Comparison of ENCODE assay signal across 11 cellular contexts in genomic region chr6:28802417-28803336, GRCh38.
DNase-seq lines count a peak whose midpoint lies in the region; ATAC-seq and TF ChIP-seq lines count a peak whose summit lies in the region.
"Had no signal": no experiment of that assay in that cellular context is flagged by ENCODE, and none has a peak within 500 bp of the region (broad histone marks: within the 10 kb centered on the region; RNA-seq: fewer than 3 reads in every experiment).

No MANE protein-coding gene starts in this region.

- H3K4me3 ChIP-seq in BE2C (ENCODE audit: low read depth, low read length) (peak overlapping the region; percentile 75), H7 (ENCODE audit: insufficient read depth, low read depth, low read length) (peak overlapping the region; percentile 39), epithelial cell of proximal tubule (ENCODE audit: low read depth, low read length) (peak overlapping the region; percentile 3), OCI-LY7 (ENCODE audit: low read depth, low read length, poor library complexity, severe bottlenecking) (no peak overlapping the region)
- H3K4me3 ChIP-seq: cardiac muscle cell, upper lobe of right lung had no signal

- H3K36me3 ChIP-seq in BE2C (no peaks in the 10 kb centered on the region), H7 (replicated peaks; ENCODE audit: control insufficient read depth, insufficient read depth, low read length) (no peaks in the 10 kb centered on the region), OCI-LY7 (ENCODE audit: insufficient read depth, low read length) (no peaks in the 10 kb centered on the region)
- H3K36me3 ChIP-seq: cardiac muscle cell, upper lobe of right lung had no signal

- TF ChIP-seq CTCF in BE2C (IDR thresholded peaks at IDR 0.05; ENCODE audit: low read depth, low read length) (no peak), epithelial cell of proximal tubule (conservative IDR thresholded peaks at IDR 0.05; ENCODE audit: low read depth, low read length) (no peak), OCI-LY7 (conservative IDR thresholded peaks at IDR 0.05; ENCODE audit: low read length) (no peak)

- H2AFZ ChIP-seq in OCI-LY7 (ENCODE audit: low read length): no peak overlapping the region

- H3K27me3 ChIP-seq in BE2C: no peaks in the 10 kb centered on the region
- peaks cover 39% of the 10 kb centered on the region for H3K27me3 ChIP-seq in H7 (ENCODE audit: control insufficient read depth, insufficient read depth, low read length)

- H3K9me3 ChIP-seq in BE2C (no peaks in the 10 kb centered on the region), OCI-LY7 (ENCODE audit: low read length) (no peaks in the 10 kb centered on the region)
- H3K9me3 ChIP-seq: upper lobe of right lung had no signal

- H4K20me1 ChIP-seq in OCI-LY7 (ENCODE audit: insufficient read depth, low read length): no peaks in the 10 kb centered on the region

- no peaks in the 10 kb centered on the region for H3K4me1 ChIP-seq in BE2C
- no peaks in the 10 kb centered on the region for H3K4me1 ChIP-seq in OCI-LY7 (ENCODE audit: insufficient read depth, low read length, poor library complexity, severe bottlenecking)
- H3K4me1 ChIP-seq: upper lobe of right lung had no signal

- no peak overlapping the region for H3K4me2 ChIP-seq in OCI-LY7 (ENCODE audit: low read length)

- DNase-seq in BE2C (peak; percentile 72), H7 (peak; percentile 43), NCI-H748 treated with DMSO at 0.1 percent for 48 hours (lab: John Stamatoyannopoulos, UW) (peak; percentile 53), epithelial cell of proximal tubule (ENCODE audit: low read depth) (no peak), OCI-LY7 (ENCODE audit: low spot score) (no peak)
- DNase-seq in activated T-cell treated with anti-CD3 and anti-CD28 coated beads, Interleukin-2, amount 50 U/mL, for 1 hour: no peak
- DNase-seq: nucleus accumbens, upper lobe of right lung had no signal

- intact Hi-C loops in OCI-LY7 (cut with micrococcal nuclease; ENCODE audit: unreplicated experiment): no loop called here

- CTCF ChIA-PET in OCI-LY7 (lab: Charles Lee; ENCODE audit: unreplicated experiment): no interaction called here

- POLR2A ChIA-PET in OCI-LY7 (lab: Charles Lee): no interaction called here

- ATAC-seq in GM21381 (IDR thresholded peaks at IDR 0.05; ENCODE audit: unreplicated experiment): no peak
- ATAC-seq in HG02763 (IDR thresholded peaks at IDR 0.05; ENCODE audit: unreplicated experiment): no peak
- ATAC-seq: upper lobe of right lung had no signal

- BruUV-seq in OCI-LY7 (replicated peaks; lab: Mats Ljungman, UMichigan): no TSS peak

- no peak overlapping the region for H3K27ac ChIP-seq in OCI-LY7 (ENCODE audit: low read depth, low read length, poor library complexity, severe bottlenecking)
- H3K27ac ChIP-seq: cardiac muscle cell, upper lobe of right lung had no signal

- no peaks in the 10 kb centered on the region for H3K9me2 ChIP-seq in OCI-LY7 (ENCODE audit: insufficient read depth, low read length)

- no peaks in the 10 kb centered on the region for H3K79me2 ChIP-seq in OCI-LY7 (ENCODE audit: insufficient read depth, low read depth, low read length)

Comparison
In these comparisons a context has a peak if more than half of its experiments do, and no peak if none do; other contexts are left out.
1. DNase-seq: peak in BE2C (single experiment), H7 (single experiment) and NCI-H748 treated with DMSO at 0.1 percent for 48 hours (single experiment); none in epithelial cell of proximal tubule (single experiment), OCI-LY7 (single experiment) and activated T-cell treated with anti-CD3 and anti-CD28 coated beads, Interleukin-2, amount 50 U/mL, for 1 hour (single experiment).